ENCODE assay signal across 1 cellular context in genomic region chr2:3585239-3586109, GRCh38.
A peak's percentile ranks its signal among the peaks of the same experiment; 100 is the strongest.
TF ChIP-seq lines count a peak whose summit lies in the region.

No MANE protein-coding gene starts in this region.

TF ChIP-seq in HepG2, 621 proteins besides CTCF, POLR2A, EP300 and RAD21 (continued from another document and continues in another):
- TF ChIP-seq HHEX (CRISPR knock-in tag; IDR thresholded peaks at IDR 0.05) (no peak), ZMAT3 (CRISPR knock-in tag; conservative IDR thresholded peaks at IDR 0.05) (no peak; the same call in 1 of the 2 replicates), ZNF207 (IDR thresholded peaks at IDR 0.05; ENCODE audit: borderline replicate concordance) (no peak), PCBP1 (IDR thresholded peaks at IDR 0.05; ENCODE audit: borderline replicate concordance, low read depth, low read length) (no peak), HINFP (CRISPR knock-in tag; IDR thresholded peaks at IDR 0.05; ENCODE audit: low read depth) (peak; percentile 69; the same call in 1 of the 2 replicates), HCFC1 (IDR thresholded peaks at IDR 0.05; ENCODE audit: low read depth, low read length) (no peak), CHD2 (IDR thresholded peaks at IDR 0.05; ENCODE audit: low read depth, low read length) (no peak), HMGXB3 (CRISPR knock-in tag; IDR thresholded peaks at IDR 0.05; ENCODE audit: borderline replicate concordance) (no peak), ZBTB44 (CRISPR knock-in tag; IDR thresholded peaks at IDR 0.05) (no peak), MTA3 (CRISPR knock-in tag; IDR thresholded peaks at IDR 0.05) (no peak), MTF1 (CRISPR knock-in tag; IDR thresholded peaks at IDR 0.05) (0 out of 2 replicates have a peak, but pooled peaks have one; percentile 5), ZNF616 (CRISPR knock-in tag; IDR thresholded peaks at IDR 0.05; ENCODE audit: low read depth) (no peak), ZNF558 (CRISPR knock-in tag; IDR thresholded peaks at IDR 0.05; ENCODE audit: borderline replicate concordance) (no peak), PHB2 (IDR thresholded peaks at IDR 0.05; ENCODE audit: partially characterized antibody) (no peak), ZNF766 (CRISPR knock-in tag; IDR thresholded peaks at IDR 0.05; ENCODE audit: borderline replicate concordance) (peak; percentile 74; the same call in 1 of the 2 replicates), ZNF235 (CRISPR knock-in tag; IDR thresholded peaks at IDR 0.05; ENCODE audit: borderline replicate concordance) (no peak), ATF7 (IDR thresholded peaks at IDR 0.05) (no peak), ATF7 (CRISPR knock-in tag; IDR thresholded peaks at IDR 0.05) (peak; percentile 63; the same call in 1 of the 2 replicates), ZNF792 (CRISPR knock-in tag; IDR thresholded peaks at IDR 0.05) (peak; percentile 40; the same call in 1 of the 2 replicates), KLF11 (CRISPR knock-in tag; IDR thresholded peaks at IDR 0.05) (no peak), ZNF10 (CRISPR knock-in tag; IDR thresholded peaks at IDR 0.05; ENCODE audit: borderline replicate concordance, low read depth) (no peak), ZBTB33 (CRISPR knock-in tag; IDR thresholded peaks at IDR 0.05) (peak; percentile 42; the same call in 1 of the 2 replicates), XRCC5 (optimal IDR thresholded peaks at IDR 0.05; ENCODE audit: low read length) (peak; percentile 71), KDM5A (IDR thresholded peaks at IDR 0.05; ENCODE audit: borderline replicate concordance, low read length) (no peak; the same call in 1 of the 2 replicates), E2F2 (CRISPR knock-in tag; IDR thresholded peaks at IDR 0.05; ENCODE audit: borderline replicate concordance) (0 out of 2 replicates have a peak, but pooled peaks have one; percentile 25), ZNF839 (CRISPR knock-in tag; IDR thresholded peaks at IDR 0.05; ENCODE audit: borderline replicate concordance) (no peak), ZNF142 (CRISPR knock-in tag; IDR thresholded peaks at IDR 0.05) (peak; percentile 39; the same call in 1 of the 2 replicates), STAG1 (CRISPR knock-in tag; IDR thresholded peaks at IDR 0.05) (0 out of 2 replicates have a peak, but pooled peaks have one; percentile 3), ZNF704 (CRISPR knock-in tag; IDR thresholded peaks at IDR 0.05; ENCODE audit: borderline replicate concordance) (no peak), ZNF12 (CRISPR knock-in tag; IDR thresholded peaks at IDR 0.05) (peak; percentile 50; the same call in 1 of the 2 replicates), CBX1 (IDR thresholded peaks at IDR 0.05; ENCODE audit: low read depth) (peak; percentile 50), SP1 (IDR thresholded peaks at IDR 0.05) (no peak), SP1 (CRISPR knock-in tag; IDR thresholded peaks at IDR 0.05) (0 out of 2 replicates have a peak, but pooled peaks have one; percentile 10), NAIF1 (CRISPR knock-in tag; IDR thresholded peaks at IDR 0.05; ENCODE audit: borderline replicate concordance) (no peak), DPF2 (CRISPR knock-in tag; IDR thresholded peaks at IDR 0.05; ENCODE audit: borderline replicate concordance, low read depth) (no peak), AFF4 (CRISPR knock-in tag; IDR thresholded peaks at IDR 0.05) (no peak)
